In the genomic region with DNA sequence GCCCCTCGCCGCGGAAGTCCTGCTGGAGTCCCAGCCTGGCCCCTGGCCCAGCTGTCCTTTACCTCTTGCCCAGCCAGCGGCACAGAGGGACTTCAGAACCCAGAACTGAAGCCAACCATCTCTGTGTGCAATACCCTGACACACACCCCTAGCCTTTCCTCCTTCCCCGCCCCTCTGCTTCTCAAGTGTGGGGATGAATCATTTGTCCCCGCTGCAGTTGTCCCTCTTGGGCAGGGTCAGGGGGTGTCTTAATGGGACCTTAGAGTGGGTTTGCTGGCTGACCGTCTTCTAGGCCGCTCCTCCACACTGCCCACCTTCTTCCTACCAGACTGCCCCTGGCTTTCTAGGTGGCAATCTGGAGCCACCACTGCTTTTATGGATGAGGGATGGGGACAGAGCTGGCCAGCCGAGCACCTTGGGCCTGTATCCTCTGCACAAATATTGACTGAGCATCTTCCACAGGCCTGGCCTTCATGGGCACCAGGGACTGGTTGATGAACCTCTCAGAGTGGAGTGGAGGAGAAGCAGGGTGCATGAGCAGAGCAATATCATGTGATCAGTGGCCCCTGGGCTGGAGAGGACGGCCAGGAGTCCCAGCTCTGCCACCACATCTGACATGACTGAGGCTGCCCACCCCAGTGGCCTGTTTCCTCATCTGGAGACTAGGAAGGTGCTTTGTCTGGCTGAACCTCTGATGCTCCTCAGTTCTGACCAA, we compare ENCODE assay signal across 9 cellular contexts. TPM values are rescaled to one million over a fixed set of nuclear protein-coding genes. Genes with fewer than 3 reads are reported as not detected.
DNase-seq lines count a peak whose midpoint lies in the region; ATAC-seq and TF ChIP-seq lines count a peak whose summit lies in the region.
"Had no signal": no experiment of that assay in that cellular context is flagged by ENCODE, and none has a peak within 500 bp of the region (broad histone marks: within the 10 kb centered on the region; RNA-seq: fewer than 3 reads in every experiment).

No MANE protein-coding gene starts in this region.

- BruUV-seq in Caco-2 (replicated peaks; lab: Mats Ljungman, UMichigan): no TSS peak

- H3K4me1 Mint-ChIP-seq in Caco-2 (ENCODE audit: low read depth, unreplicated experiment): no peaks in the 10 kb centered on the region

- no peak overlapping the region for H3K27ac Mint-ChIP-seq in Caco-2 (ENCODE audit: unreplicated experiment)

- peak overlapping the region in 3 of 4 donors; percentile 51 to 76 (median 54) for H3K27ac ChIP-seq in gastroesophageal sphincter
- no peak overlapping the region for H3K27ac ChIP-seq in effector memory CD4-positive, alpha-beta T cell (ENCODE audit: insufficient read depth, low read length, poor library complexity, severe bottlenecking)

- H3K36me3 ChIP-seq in Caco-2 (ENCODE audit: control insufficient read depth, insufficient read depth, low read length): no peaks in the 10 kb centered on the region
- H3K36me3 ChIP-seq in gastroesophageal sphincter: no peaks in the 10 kb centered on the region
- no peaks in the 10 kb centered on the region for H3K36me3 ChIP-seq in effector memory CD4-positive, alpha-beta T cell (ENCODE audit: control insufficient read depth, insufficient read depth, low read length)

- no peak for TF ChIP-seq POLR2A in gastroesophageal sphincter (IDR thresholded peaks at IDR 0.05)

- CTCF ChIA-PET in Caco-2 (lab: Charles Lee): interaction anchor here (0.6 to 1.2 kb wide), 2 partner anchors 12 to 105 kb away, joined by 3 read pairs; no protein-coding TSS in a partner anchor

- H3K9me3 Mint-ChIP-seq in Caco-2 (ENCODE audit: unreplicated experiment): no peaks in the 10 kb centered on the region

- peak; percentile 71 for ATAC-seq in gastroesophageal sphincter

- WGBS in gastroesophageal sphincter (ENCODE audit: low coverage in 1 of 2), 2 donors: 56 to 57% methylated on average over 4 to 5 of the region's 10 CpGs

- H3K9me3 ChIP-seq in Caco-2 (no peaks in the 10 kb centered on the region), gastroesophageal sphincter (no peaks in the 10 kb centered on the region)
- no peaks in the 10 kb centered on the region for H3K9me3 ChIP-seq in effector memory CD4-positive, alpha-beta T cell (ENCODE audit: control insufficient read depth, low read length)

- peak overlapping the region; percentile 68 for H3K4me3 Mint-ChIP-seq in Caco-2 (ENCODE audit: unreplicated experiment)

- peaks cover 8% of the 10 kb centered on the region for H3K4me1 ChIP-seq in Caco-2
- H3K4me1 ChIP-seq in gastroesophageal sphincter: peaks cover 0 to 39% (median 9%) of the 10 kb centered on the region in 3 donors
- H3K4me1 ChIP-seq in effector memory CD4-positive, alpha-beta T cell (ENCODE audit: control insufficient read depth, insufficient read depth, low read length, poor library complexity, severe bottlenecking): peaks cover 13% of the 10 kb centered on the region

- H3K27me3 ChIP-seq in Caco-2 (replicated peaks; ENCODE audit: control insufficient read depth, insufficient read depth, low read length): peaks cover 14% of the 10 kb centered on the region
- H3K27me3 ChIP-seq in gastroesophageal sphincter: peaks cover 41% of the 10 kb centered on the region
- H3K27me3 ChIP-seq in effector memory CD4-positive, alpha-beta T cell (replicated peaks; ENCODE audit: control insufficient read depth, insufficient read depth, low read length, poor library complexity, severe bottlenecking): peaks cover 30% of the 10 kb centered on the region

- no peak for DNase-seq in Caco-2
- DNase-seq in RPMI7951 (ENCODE audit: low read depth): peak; percentile 4
- peak; percentile 80 for DNase-seq in posterior vena cava (ENCODE audit: low spot score)
- no peak for DNase-seq in effector memory CD4-positive, alpha-beta T cell
- DNase-seq in dermis blood vessel endothelial cell: no peak
- no peak for DNase-seq in stimulated activated naive CD4-positive, alpha-beta T cell (lab: John Stamatoyannopoulos, UW)
- no peak for DNase-seq in hippocampal formation (lab: John Stamatoyannopoulos, UW)
- DNase-seq: NCI-H510A treated with DMSO at 0.1 percent for 48 hours had no signal

- POLR2A ChIA-PET in Caco-2 (lab: Charles Lee): no interaction called here

- TF ChIP-seq EP300 in gastroesophageal sphincter (IDR thresholded peaks at IDR 0.05): no peak

- peaks cover 42% of the 10 kb centered on the region for H3K27me3 Mint-ChIP-seq in Caco-2 (ENCODE audit: insufficient read depth, unreplicated experiment)

- peaks cover 6% of the 10 kb centered on the region for H3K36me3 Mint-ChIP-seq in Caco-2 (ENCODE audit: insufficient read depth, unreplicated experiment)

- H3K4me3 ChIP-seq in Caco-2 (ENCODE audit: low read depth, low read length): no peak overlapping the region; the same call in 1 of the 2 replicates
- H3K4me3 ChIP-seq in gastroesophageal sphincter: peak overlapping the region; percentile 44 to 79
- no peak overlapping the region for H3K4me3 ChIP-seq in effector memory CD4-positive, alpha-beta T cell (ENCODE audit: insufficient read depth, low read depth, low read length, poor library complexity, severe bottlenecking)

- intact Hi-C loops in Caco-2 (cut with micrococcal nuclease; ENCODE audit: unreplicated experiment): no loop called here
- intact Hi-C loops in posterior vena cava (cut with DNase I): loop anchor here in 1 of 2 donors (5.0 kb wide), 1 partner anchor 864 kb away; no protein-coding TSS in a partner anchor

- TF ChIP-seq CTCF in Caco-2 (IDR thresholded peaks at IDR 0.05; ENCODE audit: insufficient read depth in 1 of 2, low read depth in 1 of 2, low read length in 1 of 2, severe bottlenecking in 1 of 2, unreplicated experiment in 1 of 2) (no peak), gastroesophageal sphincter (IDR thresholded peaks at IDR 0.05) (no peak)

RNA-seq across cellular contexts. Expression of gene CHST1, which starts 0.7 kb away (rescaled TPM):
- total RNA-seq in Caco-2 (2022) (not detected in 2 replicates), gastroesophageal sphincter (1 to 10 TPM; 2.1 to 4.7 (median 2.4) TPM), posterior vena cava (1 to 10 TPM; 3.3 to 5.2 TPM), dermis blood vessel endothelial cell (15.7 and 23.1 TPM in 2 replicates)
- 0.20 and 0.36 TPM in 2 replicates for total RNA-seq in RPMI7951 (2014; rRNA removed; shearing (Covaris generic))

Comparison
In these comparisons a context has a peak if more than half of its experiments do, and no peak if none do; other contexts are left out.
1. DNase-seq: peak in RPMI7951 (single experiment) and posterior vena cava (single experiment); none in Caco-2 (0 of 2), effector memory CD4-positive, alpha-beta T cell (0 of 3), dermis blood vessel endothelial cell (single experiment), stimulated activated naive CD4-positive, alpha-beta T cell (0 of 6) and hippocampal formation (0 of 2).
2. H3K4me3 ChIP-seq: peak in gastroesophageal sphincter (2 of 2); none in Caco-2 (single experiment) and effector memory CD4-positive, alpha-beta T cell (single experiment).